34 cellular contexts compared by ENCODE assay signal in genomic region chr19:43847246-43847645, GRCh38. TPM values are rescaled to one million over a fixed set of nuclear protein-coding genes. Genes with fewer than 3 reads are reported as not detected.
DNase-seq lines count a peak whose midpoint lies in the region; ATAC-seq, FAIRE-seq and TF ChIP-seq lines count a peak whose summit lies in the region.
"Had no signal": no experiment of that assay in that cellular context is flagged by ENCODE, and none has a peak within 500 bp of the region (broad histone marks: within the 10 kb centered on the region; RNA-seq: fewer than 3 reads in every experiment).

No MANE protein-coding gene starts in this region.

- peaks cover 6 to 62% (median 40%) of the 10 kb centered on the region in 3 donors for H3K9me3 Mint-ChIP-seq in T-cell

- H3K4me2 ChIP-seq in A549 = no peak overlapping the region
- H3K4me2 ChIP-seq: smooth muscle cell had no signal

- no peak overlapping the region for H3K27ac ChIP-seq in A549
- H3K27ac ChIP-seq in liver (ENCODE audit: low read depth in 1 of 2, low read length in 2 of 2) = no peak overlapping the region
- H3K27ac ChIP-seq: ovary, thoracic aorta had no signal

- H3K9ac ChIP-seq in liver (ENCODE audit: low read depth in 1 of 2, low read length in 2 of 2) = no peak overlapping the region

- no peak for TF ChIP-seq RAD21 in A549 (conservative IDR thresholded peaks at IDR 0.05 in 1 of 2, IDR thresholded peaks at IDR 0.05 in 1 of 2)
- TF ChIP-seq RAD21 in liver (IDR thresholded peaks at IDR 0.05) = no peak

- H3K4me1 Mint-ChIP-seq in T-cell = no peaks in the 10 kb centered on the region
- H3K4me1 Mint-ChIP-seq: activated CD4-positive, alpha-beta memory T cell treated with anti-CD3 and anti-CD28 coated beads, Interleukin-2, amount 10 ng/mL, durations not matched to agents 7 days and 5 days; brain; neural crest cell had no signal

- ATAC-seq in A549 (no peak), T-cell (replicated peaks in 1 of 4) (no peak)
- ATAC-seq: left cardiac atrium; Panc1; stimulated activated naive CD8-positive, alpha-beta T cell treated with anti-CD3 and anti-CD28 coated beads, Interleukin-15, Interleukin-2, amounts not matched to agents 100 U/mL and 50 U/mL, for 24 hours had no signal

- FAIRE-seq in A549 (lab: Jason Lieb, UNC) (peak; percentile 85), H54 (lab: Jason Lieb, UNC) (peak; percentile 43)
- FAIRE-seq: A204.1, G401.6 had no signal

- DNase-seq in A549 (ENCODE audit: low read depth in 1 of 2, low spot score in 1 of 2) (peak in 1 of 2 experiments; percentile 19), H54 (ENCODE audit: insufficient read length, low spot score) (no peak), amniotic epithelial cell (ENCODE audit: low read depth) (peak; percentile 12), CD1c-positive myeloid dendritic cell (ENCODE audit: extremely low spot score) (no peak), NCI-H2171 treated with DMSO at 0.1 percent for 48 hours (lab: John Stamatoyannopoulos, UW) (no peak), T-cell (no peak)
- no peak for DNase-seq in stimulated activated CD4-positive, alpha-beta T cell treated with anti-CD3 and anti-CD28 coated beads, Interleukin-1b, Interleukin-23, amount 100 ng/mL, for 48 hours
- DNase-seq: activated CD4-positive, alpha-beta memory T cell treated with anti-CD3 and anti-CD28 coated beads, Interleukin-2, amount 10 ng/mL, durations not matched to agents 7 days and 5 days; activated CD4-positive, alpha-beta T cell treated with anti-CD3 and anti-CD28 coated beads for 1 hour; activated CD8-positive, alpha-beta memory T cell treated with anti-CD3 and anti-CD28 coated beads, Interleukin-2, amount 50 U/mL, for 48 hours; activated naive CD4-positive, alpha-beta T cell treated with Interleukin-2 at 50 U/mL for 16 hours; amniotic stem cell; GOT3; hypothalamus; Karpas-422; left cardiac atrium; NCI-H1436; NCI-H2081 treated with DMSO at 0.1 percent for 48 hours; NCI-H345; ovary; retina; Right ventricle myocardium superior; stimulated activated CD4-positive, alpha-beta T cell treated with anti-CD3 and anti-CD28 coated beads, Interleukin-2, amount 100 ng/mL, for 24 hours; stimulated activated naive CD8-positive, alpha-beta T cell treated with anti-CD3 and anti-CD28 coated beads, Interleukin-15, Interleukin-2, amounts not matched to agents 100 U/mL and 50 U/mL, for 24 hours had no signal

- POLR2A ChIA-PET in A549 (lab: Yijun Ruan, JAX) (no interaction called here), T-cell (lab: Charles Lee) (interaction anchor here in 1 of 2 donors (0.6 kb wide), 1 partner anchor 255 kb away, joined by 3 read pairs; no protein-coding TSS in a partner anchor)

- peaks cover 69% of the 10 kb centered on the region for H3K36me3 Mint-ChIP-seq in T-cell

- TF ChIP-seq CTCF in A549 (IDR thresholded peaks at IDR 0.05) (no peak), liver (IDR thresholded peaks at IDR 0.05; ENCODE audit: low read depth, low read length, missing input control) (no peak)

- 79% methylated on average over 1 of the region's 1 CpG for WGBS in A549 (ENCODE audit: missing lambda C conversion rate)
- 94% methylated on average over 1 of the region's 1 CpG for WGBS in liver

- H3K4me3 ChIP-seq in A549 = no peak overlapping the region
- peak overlapping the region in 2 of 3 donors; percentile 15 to 44 for H3K4me3 ChIP-seq in liver (ENCODE audit: low read depth in 1 of 3, low read length in 3 of 3)
- H3K4me3 ChIP-seq: ovary, smooth muscle cell had no signal

- H3K36me3 ChIP-seq in liver (ENCODE audit: control insufficient read depth in 4 of 4, insufficient read depth in 3 of 4, low read depth in 1 of 4, low read length in 3 of 4) = peaks cover 7 to 53% (median 44%) of the 10 kb centered on the region in 4 donors
- H3K36me3 ChIP-seq: ovary had no signal

- H3K27me3 Mint-ChIP-seq in T-cell = no peaks in the 10 kb centered on the region
- H3K27me3 Mint-ChIP-seq: activated CD4-positive, alpha-beta memory T cell treated with anti-CD3 and anti-CD28 coated beads, Interleukin-2, amount 10 ng/mL, durations not matched to agents 7 days and 5 days; brain had no signal

- no peaks in the 10 kb centered on the region for H3K4me1 ChIP-seq in A549
- no peaks in the 10 kb centered on the region for H3K4me1 ChIP-seq in liver (ENCODE audit: control insufficient read depth in 4 of 4, insufficient read depth in 4 of 4, low read length in 3 of 4)

- CTCF ChIA-PET in A549 (lab: Yijun Ruan, JAX) (no interaction called here), T-cell (lab: Charles Lee) (no interaction called here)

- no peak overlapping the region for H3K27ac Mint-ChIP-seq in T-cell
- H3K27ac Mint-ChIP-seq: activated CD4-positive, alpha-beta memory T cell treated with anti-CD3 and anti-CD28 coated beads, Interleukin-2, amount 10 ng/mL, durations not matched to agents 7 days and 5 days; activated T-helper 1 cell treated with anti-CD3 and anti-CD28 coated beads, Interleukin-12 subunit alpha, Interleukin-12 subunit beta, Interleukin-2, Interleukin-4 antibody, amounts not matched to agents 30 ng/mL and 10 ng/mL and 1 ng/mL, durations not matched to agents 14 hours and 24 hours and 36 hours; brain; T-helper 2 cell treated with Interferon-gamma antibody and Interleukin-4, amounts not matched to agents 5 μg/mL and 100 μg/mL, for 36 hours had no signal

- H3K27me3 ChIP-seq in liver (ENCODE audit: control insufficient read depth in 4 of 4, insufficient read depth in 4 of 4, low read length in 3 of 4) = no peaks in the 10 kb centered on the region
- H3K27me3 ChIP-seq: ovary had no signal

- H3K4me3 Mint-ChIP-seq in T-cell = no peak overlapping the region
- H3K4me3 Mint-ChIP-seq: activated CD4-positive, alpha-beta memory T cell treated with anti-CD3 and anti-CD28 coated beads, Interleukin-2, amount 10 ng/mL, durations not matched to agents 7 days and 5 days; activated T-helper 1 cell treated with anti-CD3 and anti-CD28 coated beads, Interleukin-12 subunit alpha, Interleukin-12 subunit beta, Interleukin-2, Interleukin-4 antibody, amounts not matched to agents 30 ng/mL and 10 ng/mL and 1 ng/mL, durations not matched to agents 14 hours and 24 hours and 36 hours; brain; neural crest cell; T-helper 2 cell treated with Interferon-gamma antibody and Interleukin-4, amounts not matched to agents 5 μg/mL and 100 μg/mL, for 36 hours had no signal

- TF ChIP-seq EP300 in A549 (IDR thresholded peaks at IDR 0.05) = no peak

- peaks cover 96% of the 10 kb centered on the region for H3K9me3 ChIP-seq in A549
- peaks cover 39 to 85% (median 55%) of the 10 kb centered on the region in 4 donors for H3K9me3 ChIP-seq in liver (ENCODE audit: control insufficient read depth in 4 of 4, low read length in 3 of 4)

- TF ChIP-seq POLR2A in A549 (IDR thresholded peaks at IDR 0.05; ENCODE audit: low read length) = no peak
- no peak for TF ChIP-seq POLR2A in H54 (IDR thresholded peaks at IDR 0.05; ENCODE audit: low read depth, low read length)

TF ChIP-seq in A549, 52 proteins besides CTCF, POLR2A, EP300 and RAD21:
- TF ChIP-seq NR3C1 (IDR thresholded peaks at IDR 0.05) (no peak), GATA3 (IDR thresholded peaks at IDR 0.05; ENCODE audit: borderline replicate concordance) (peak; percentile 71; the same call in 1 of the 2 replicates)
TF ChIP-seq in A549: peak in this region for 1.

TF ChIP-seq in liver, 16 proteins besides CTCF, POLR2A, EP300 and RAD21:
- TF ChIP-seq RXRA (IDR thresholded peaks at IDR 0.05) (no peak), SP1 (IDR thresholded peaks at IDR 0.05) (no peak)

RNA-seq across cellular contexts. Expression of gene ZNF283, which starts 20.1 kb away (rescaled TPM):
- polyA plus RNA-seq in A549 (2011; rRNA removed) = 5.1 and 8.9 TPM in 2 replicates
- polyA plus RNA-seq in A549 (2012; cell fraction: cytosol; rRNA removed) = 0.70 and 1.4 TPM in 2 replicates
- 0.72 and 1.3 TPM in 2 replicates for polyA plus RNA-seq in A549 (2012; cell fraction: nucleus; rRNA removed)
- polyA plus RNA-seq in A549 (2017; fragmentation: RNase III; extraction: RNeasy Plus Mini Kit Qiagen cat#74134 plus additional on column Dnase treatment) = 5.2 to 6.1 TPM (median 5.6 TPM) in 3 replicates
- 5.7 and 6.8 TPM in 2 replicates for polyA minus RNA-seq in A549 (2011; rRNA and poly(A)+ RNA removed)
- 1 to 10 TPM; 4.9 to 6.4 TPM for total RNA-seq in liver
- under 1 TPM; 0.65 to 0.99 TPM for polyA plus RNA-seq in liver
- 10 to 100 TPM in 3 of 5 donors, 1 to 10 TPM in 2; 5.4 to 19.0 (median 12.7) TPM for total RNA-seq in T-cell

RNA-seq across cellular contexts. Expression of gene ZNF404, which starts 36.5 kb away (rescaled TPM):
- polyA plus RNA-seq in A549 (2011; rRNA removed) = 1.2 and 1.4 TPM in 2 replicates
- 0.29 and 0.32 TPM in 2 replicates for polyA plus RNA-seq in A549 (2012; cell fraction: cytosol; rRNA removed)
- 0.05 and 0.07 TPM in 2 replicates for polyA plus RNA-seq in A549 (2012; cell fraction: nucleus; rRNA removed)
- polyA plus RNA-seq in A549 (2017; fragmentation: RNase III; extraction: RNeasy Plus Mini Kit Qiagen cat#74134 plus additional on column Dnase treatment) = 0.75 to 1.1 TPM (median 0.89 TPM) in 3 replicates
- 0.21 TPM in 1 of 2 replicates, not detected in the other for polyA minus RNA-seq in A549 (2011; rRNA and poly(A)+ RNA removed)
- under 1 TPM; 0.33 TPM for total RNA-seq in liver
- polyA plus RNA-seq in liver = under 1 TPM; 0.21 to 0.31 TPM
- total RNA-seq in T-cell = 1 to 10 TPM; 1.1 to 3.0 (median 2.4) TPM

RNA-seq across cellular contexts. Expression of gene LYPD5, which starts 45.0 kb away (rescaled TPM):
- 0.12 and 0.16 TPM in 2 replicates for polyA plus RNA-seq in A549 (2011; rRNA removed)
- 0.15 and 0.19 TPM in 2 replicates for polyA plus RNA-seq in A549 (2012; cell fraction: cytosol; rRNA removed)
- polyA plus RNA-seq in A549 (2012; cell fraction: nucleus; rRNA removed) = 0.28 and 0.33 TPM in 2 replicates
- 0.09 to 0.22 TPM (median 0.18 TPM) in 3 replicates for polyA plus RNA-seq in A549 (2017; fragmentation: RNase III; extraction: RNeasy Plus Mini Kit Qiagen cat#74134 plus additional on column Dnase treatment)
- 0.37 and 1.0 TPM in 2 replicates for polyA minus RNA-seq in A549 (2011; rRNA and poly(A)+ RNA removed)
- total RNA-seq in liver = under 1 TPM; 0.08 to 0.14 TPM
- polyA plus RNA-seq in liver = under 1 TPM in 1 of 2 donors, not detected in 1; 0.13 TPM
- under 1 TPM in 4 of 5 donors, not detected in 1; 0.20 to 0.70 (median 0.58) TPM for total RNA-seq in T-cell
- total RNA-seq: activated T-helper 1 cell treated with anti-CD3 and anti-CD28 coated beads, Interleukin-12 subunit alpha, Interleukin-12 subunit beta, Interleukin-2, Interleukin-4 antibody, amounts not matched to agents 30 ng/mL and 10 ng/mL and 1 ng/mL, durations not matched to agents 14 hours and 24 hours and 36 hours; neural crest cell had no signal
